Comparison of ENCODE assay signal across 8 cellular contexts in genomic region chr17:81553616-81554181, GRCh38. TPM values are rescaled to one million over a fixed set of nuclear protein-coding genes. Genes with fewer than 3 reads are reported as not detected.
DNase-seq lines count a peak whose midpoint lies in the region; ATAC-seq and TF ChIP-seq lines count a peak whose summit lies in the region.

No MANE protein-coding gene starts in this region.

- intact Hi-C loops in ovary (cut with DNase I): no loop called here

- H2AFZ ChIP-seq in MM.1S (ENCODE audit: low read length): peak overlapping the region; percentile 42

- H3K4me1 ChIP-seq in MM.1S (ENCODE audit: low read length) (peaks cover 16% of the 10 kb centered on the region; the same call in 1 of the 2 replicates), ovary (ENCODE audit: insufficient read depth) (peaks cover 10% of the 10 kb centered on the region)

- H3K9ac ChIP-seq in MM.1S (ENCODE audit: low read length): peak overlapping the region; percentile 34; the same call in 1 of the 2 replicates

- TF ChIP-seq POLR2A in ovary (IDR thresholded peaks at IDR 0.05): no peak

- H3K27me3 ChIP-seq in MM.1S (replicated peaks; ENCODE audit: insufficient read depth, low read length): no peaks in the 10 kb centered on the region
- no peaks in the 10 kb centered on the region for H3K27me3 ChIP-seq in ovary

- ATAC-seq in GM21526 (IDR thresholded peaks at IDR 0.05; ENCODE audit: low FRiP score, unreplicated experiment): no peak

- 6 to 10% (median 8%) methylated on average over 24 of the region's 24 CpGs for WGBS in ovary, 3 donors

- H3K27ac ChIP-seq in MM.1S (ENCODE audit: low read length): peak overlapping the region; percentile 61; the same call in 1 of the 2 replicates
- peak overlapping the region; percentile 90 for H3K27ac ChIP-seq in VCaP
- H3K27ac ChIP-seq in ovary: peak overlapping the region; percentile 38 to 60

- no peaks in the 10 kb centered on the region for H3K9me2 ChIP-seq in MM.1S (replicated peaks; ENCODE audit: insufficient read depth, low read length)

- peak overlapping the region; percentile 88 for H3K4me2 ChIP-seq in MM.1S (ENCODE audit: low read depth, low read length)

- no peaks in the 10 kb centered on the region for H4K20me1 ChIP-seq in MM.1S (ENCODE audit: insufficient read depth, low read length)

- TF ChIP-seq CTCF in MM.1S (IDR thresholded peaks at IDR 0.05; ENCODE audit: low read length): 0 out of 2 replicates have a peak, but pooled peaks have one; percentile 2
- no peak for TF ChIP-seq CTCF in VCaP (conservative IDR thresholded peaks at IDR 0.05)
- no peak for TF ChIP-seq CTCF in ovary (IDR thresholded peaks at IDR 0.05)

- H3K36me3 ChIP-seq in MM.1S (replicated peaks; ENCODE audit: insufficient read depth, low read length) (no peaks in the 10 kb centered on the region), ovary (no peaks in the 10 kb centered on the region)

- H3K4me3 ChIP-seq in MM.1S (ENCODE audit: low read length) (peak overlapping the region; percentile 83), ovary (peak overlapping the region; percentile 94)

- no peak for TF ChIP-seq EP300 in ovary (IDR thresholded peaks at IDR 0.05)

- H3K79me2 ChIP-seq in MM.1S (ENCODE audit: low read length): peaks cover 27% of the 10 kb centered on the region

- peaks cover 22% of the 10 kb centered on the region for H3F3A ChIP-seq in MM.1S (ENCODE audit: insufficient read depth, low read length)

- H3K9me3 ChIP-seq in MM.1S (replicated peaks; ENCODE audit: insufficient read depth, low read length) (no peaks in the 10 kb centered on the region), ovary (no peaks in the 10 kb centered on the region)

- DNase-seq in NCI-H187 (lab: John Stamatoyannopoulos, UW) (peak; percentile 14 to 46), NCI-H187 treated with DMSO at 0.1 percent for 48 hours (lab: John Stamatoyannopoulos, UW) (no peak), MM.1S (no peak), fibroblast of peridontal ligament (ENCODE audit: extremely low read depth) (peak; percentile 86), ovary (peak; percentile 59 to 70 (median 67))
- no peak for DNase-seq in stimulated activated naive CD4-positive, alpha-beta T cell treated with Interleukin-2 at 50 U/mL for 16 hours (lab: John Stamatoyannopoulos, UW)

RNA-seq across cellular contexts. Expression of gene FAAP100, which starts 1.5 kb away (rescaled TPM):
- 10 to 100 TPM; 14.9 to 29.1 (median 25.1) TPM for total RNA-seq in ovary
- polyA plus RNA-seq in ovary: 10 to 100 TPM in 1 of 2 donors, under 1 TPM in 1; 0.77 to 19.7 TPM

RNA-seq across cellular contexts. Expression of gene FSCN2, which starts 25.5 kb away (rescaled TPM):
- 1 to 10 TPM; 1.8 to 6.4 (median 3.9) TPM for total RNA-seq in ovary
- polyA plus RNA-seq in ovary: 1 to 10 TPM in 1 of 2 donors, under 1 TPM in 1; 0.13 to 1.6 TPM

RNA-seq across cellular contexts. Expression of gene ACTG1, which starts 41.1 kb away (rescaled TPM):
- total RNA-seq in ovary: 1,000 to 10,000 TPM; 3,016 to 5,681 (median 4,174) TPM
- 1,000 to 10,000 TPM; 1,825 to 3,391 TPM for polyA plus RNA-seq in ovary

Comparison
In these comparisons a context has a peak if more than half of its experiments do, and no peak if none do; other contexts are left out.
1. DNase-seq: peak in NCI-H187 (2 of 2), fibroblast of peridontal ligament (single experiment) and ovary (5 of 5); none in NCI-H187 treated with DMSO at 0.1 percent for 48 hours (single experiment), MM.1S (single experiment) and stimulated activated naive CD4-positive, alpha-beta T cell treated with Interleukin-2 at 50 U/mL for 16 hours (single experiment).
2. Peak in every context shown above with its lines, with median percentiles within 50 percentile points of each other: H3K27ac ChIP-seq.